5 cellular contexts compared by ENCODE assay signal in the genomic region with DNA sequence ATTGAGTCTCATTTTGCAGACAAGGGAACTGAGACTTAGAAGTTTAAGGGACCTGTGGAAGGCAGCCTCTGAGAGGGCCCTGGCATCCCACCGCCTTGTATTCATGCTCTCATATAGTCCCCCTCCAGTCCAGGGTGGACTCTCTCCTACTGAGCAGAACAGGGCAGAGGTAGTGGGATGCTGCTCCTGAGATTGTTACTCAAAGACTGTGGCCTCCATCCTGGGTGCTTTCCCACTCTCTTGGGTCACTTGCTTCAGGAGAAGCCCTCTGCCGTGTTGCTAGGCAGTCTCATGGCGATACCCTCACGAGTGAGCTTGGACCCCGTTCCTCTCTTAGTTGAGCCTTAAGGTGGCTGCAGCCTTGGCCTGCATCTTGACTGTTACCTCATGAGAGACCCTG. TPM values are rescaled to one million over a fixed set of nuclear protein-coding genes. Genes with fewer than 3 reads are reported as not detected.
"Had no signal": no experiment of that assay in that cellular context is flagged by ENCODE, and none has a peak within 500 bp of the region (broad histone marks: within the 10 kb centered on the region; RNA-seq: fewer than 3 reads in every experiment).

No MANE protein-coding gene starts in this region.

- H3K4me3 ChIP-seq: K562 had no signal

- H3K27ac Mint-ChIP-seq: IgD-negative memory B cell had no signal

- H3K4me1 Mint-ChIP-seq: IgD-negative memory B cell had no signal

- ATAC-seq: HepG2, K562 had no signal

- DNase-seq: IMR-90 had no signal

- H3K4me3 Mint-ChIP-seq: IgD-negative memory B cell had no signal

- H3K27ac ChIP-seq: HL-60 had no signal

- H3K9me3 Mint-ChIP-seq: IgD-negative memory B cell had no signal

RNA-seq across cellular contexts. Expression of a gene that starts 22.2 kb away (rescaled TPM):
- total RNA-seq: HepG2, K562 had no signal
- polyA plus RNA-seq: HepG2, IgD-negative memory B cell had no signal
